ENCODE assay signal across 25 cellular contexts in the genomic region with DNA sequence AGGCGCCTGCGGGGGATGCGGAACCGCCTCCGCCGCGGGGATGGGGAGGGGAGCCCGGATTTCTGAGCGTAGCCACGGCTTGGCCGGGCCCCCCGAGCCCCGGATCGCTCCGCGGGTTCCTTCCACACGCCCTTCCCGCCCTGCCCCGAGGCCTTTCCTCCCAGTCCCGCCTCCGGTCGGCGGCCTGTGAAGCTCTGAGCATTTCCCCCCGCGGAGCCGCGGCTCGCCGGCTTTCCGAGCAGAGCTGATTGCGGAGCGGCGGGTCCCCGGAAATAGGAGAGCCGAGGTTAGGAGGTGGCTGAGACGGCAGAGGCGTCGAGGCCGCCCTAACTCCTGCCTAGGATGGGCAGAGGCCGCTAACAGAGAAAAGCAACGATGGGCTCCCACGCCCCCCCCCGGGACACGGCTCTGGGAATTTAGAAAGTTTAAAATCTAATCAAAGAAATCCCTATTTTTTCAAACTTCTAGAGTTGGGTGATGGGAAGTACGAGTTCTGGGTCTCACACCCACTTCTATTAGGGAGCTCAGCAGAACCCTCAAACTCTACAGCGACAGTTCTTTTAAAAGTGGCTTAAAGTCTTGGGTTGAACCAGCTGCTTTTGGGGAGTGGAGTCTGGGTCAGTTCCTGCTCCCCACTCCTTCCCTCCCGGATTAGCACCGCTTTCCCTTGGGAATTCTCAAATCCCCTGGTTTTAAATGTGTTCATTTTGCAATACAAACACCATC. TPM values are rescaled to one million over a fixed set of nuclear protein-coding genes. Genes with fewer than 3 reads are reported as not detected.
DNase-seq lines count a peak whose midpoint lies in the region; ATAC-seq and TF ChIP-seq lines count a peak whose summit lies in the region.
"Had no signal": no experiment of that assay in that cellular context is flagged by ENCODE, and none has a peak within 500 bp of the region (broad histone marks: within the 10 kb centered on the region; RNA-seq: fewer than 3 reads in every experiment).

No MANE protein-coding gene starts in this region.

- WGBS in right cardiac atrium = 6% methylated on average over 48 of the region's 48 CpGs

- DNase-seq in right cardiac atrium (peak in 2 of 3 donors; percentile 13 to 33), right atrium auricular region (ENCODE audit: low spot score) (no peak), NT2/D1 (ENCODE audit: low read depth, low spot score) (no peak), memory B cell (ENCODE audit: low spot score in 2 of 2) (no peak), NCI-H1105 treated with DMSO at 0.1 percent for 48 hours (lab: John Stamatoyannopoulos, UW) (no peak), type B pancreatic cell (ENCODE audit: extremely low spot score, unreplicated experiment) (no peak)
- DNase-seq: activated effector memory CD4-positive, alpha-beta T cell treated with anti-CD3 and anti-CD28 coated beads, Interleukin-2, amount 50 U/mL, for 16 hours; AML-193; amygdala; Calu3; caudate nucleus; effector CD4-positive, alpha-beta T cell; immature natural killer cell; KG1; left ventricle myocardium inferior; NCI-H187 treated with DMSO at 0.1 percent for 48 hours; NCI-H510A; SHP77; transverse colon had no signal

- ATAC-seq in right cardiac atrium (no peak), memory B cell (ENCODE audit: low read depth) (no peak), HG03442 (IDR thresholded peaks at IDR 0.05; ENCODE audit: unreplicated experiment) (no peak)

- H3K27ac Mint-ChIP-seq in memory B cell (peak overlapping the region; percentile 6), type B pancreatic cell (no peak overlapping the region)
- H3K27ac Mint-ChIP-seq: immature natural killer cell; stimulated activated naive CD8-positive, alpha-beta T cell treated with anti-CD3 and anti-CD28 coated beads, Interleukin-15, Interleukin-2, amounts not matched to agents 100 ng/mL and 50 ng/mL, for 24 hours had no signal

- H3K27me3 Mint-ChIP-seq in memory B cell = peaks cover 31% of the 10 kb centered on the region
- H3K27me3 Mint-ChIP-seq in type B pancreatic cell = peaks cover 84% of the 10 kb centered on the region

- no peak overlapping the region for H3K27ac ChIP-seq in right cardiac atrium (ENCODE audit: low read length)
- no peak overlapping the region for H3K27ac ChIP-seq in right atrium auricular region
- H3K27ac ChIP-seq: esophagus muscularis mucosa, left ventricle myocardium inferior, transverse colon had no signal

- H3K36me3 ChIP-seq in right atrium auricular region = no peaks in the 10 kb centered on the region
- H3K36me3 ChIP-seq in NT2/D1 (ENCODE audit: insufficient read depth, insufficient read length, low read length) = no peaks in the 10 kb centered on the region
- H3K36me3 ChIP-seq: transverse colon had no signal

- H3K27me3 ChIP-seq in right cardiac atrium (ENCODE audit: control insufficient read depth, insufficient read depth) (no peaks in the 10 kb centered on the region), right atrium auricular region (peaks cover 39 to 73% of the 10 kb centered on the region in 2 donors), NT2/D1 (ENCODE audit: insufficient read depth, insufficient read length) (peaks cover 91% of the 10 kb centered on the region)

- H3K4me3 ChIP-seq in right cardiac atrium (ENCODE audit: low read length) = no peak overlapping the region
- H3K4me3 ChIP-seq in right atrium auricular region = peak overlapping the region in 1 of 2 donors; percentile 20
- H3K4me3 ChIP-seq in NT2/D1 (ENCODE audit: insufficient read length, low read depth) = peak overlapping the region; percentile 11
- H3K4me3 ChIP-seq: left ventricle myocardium inferior had no signal

- H3K36me3 Mint-ChIP-seq in memory B cell = peaks cover 2% of the 10 kb centered on the region
- H3K36me3 Mint-ChIP-seq in type B pancreatic cell = peaks cover 3% of the 10 kb centered on the region

- H3K4me3 Mint-ChIP-seq in memory B cell = no peak overlapping the region
- no peak overlapping the region for H3K4me3 Mint-ChIP-seq in type B pancreatic cell
- H3K4me3 Mint-ChIP-seq: immature natural killer cell; stimulated activated naive CD8-positive, alpha-beta T cell treated with anti-CD3 and anti-CD28 coated beads, Interleukin-15, Interleukin-2, amounts not matched to agents 100 ng/mL and 50 ng/mL, for 24 hours had no signal

- H3K9me3 ChIP-seq in right cardiac atrium (ENCODE audit: control insufficient read depth, low read length) (no peaks in the 10 kb centered on the region), right atrium auricular region (no peaks in the 10 kb centered on the region), NT2/D1 (ENCODE audit: insufficient read depth, low read length) (peaks cover 6% of the 10 kb centered on the region; the same call in 1 of the 2 replicates)
- H3K9me3 ChIP-seq: esophagus muscularis mucosa, left ventricle myocardium inferior, transverse colon had no signal

- H3K4me1 Mint-ChIP-seq in memory B cell (peaks cover 10% of the 10 kb centered on the region), type B pancreatic cell (ENCODE audit: unreplicated experiment) (peaks cover 5% of the 10 kb centered on the region)

- TF ChIP-seq CTCF in right atrium auricular region (IDR thresholded peaks at IDR 0.05) (no peak), type B pancreatic cell (conservative IDR thresholded peaks at IDR 0.05) (no peak)

- peaks cover 3% of the 10 kb centered on the region for H3K9me3 Mint-ChIP-seq in memory B cell
- no peaks in the 10 kb centered on the region for H3K9me3 Mint-ChIP-seq in type B pancreatic cell
- H3K9me3 Mint-ChIP-seq: immature natural killer cell; stimulated activated naive CD8-positive, alpha-beta T cell treated with anti-CD3 and anti-CD28 coated beads, Interleukin-15, Interleukin-2, amounts not matched to agents 100 ng/mL and 50 ng/mL, for 24 hours had no signal

- H3K4me1 ChIP-seq in right cardiac atrium (ENCODE audit: control insufficient read depth, insufficient read depth, low read length) (no peaks in the 10 kb centered on the region), right atrium auricular region (peaks cover 0 to 29% of the 10 kb centered on the region in 2 donors), NT2/D1 (ENCODE audit: insufficient read depth, insufficient read length) (no peaks in the 10 kb centered on the region)

- intact Hi-C loops in right cardiac atrium (cut with DNase I) = no loop called here

- no peak overlapping the region for H3K9ac ChIP-seq in NT2/D1 (ENCODE audit: insufficient read length, low read depth)

RNA-seq across cellular contexts. Expression of a gene that starts 5.9 kb away (rescaled TPM):
- total RNA-seq in right cardiac atrium (under 1 TPM in 1 of 4 donors, not detected in 3; 0.21 TPM), right atrium auricular region (not detected), type B pancreatic cell (ENCODE audit: low replicate concordance) (1.6 and 6.0 TPM in 2 replicates)
- polyA plus RNA-seq in right cardiac atrium = not detected
- total RNA-seq: Calu3, esophagus muscularis mucosa, glomerular endothelial cell, mucosa of gallbladder, omental fat pad, transverse colon had no signal
- polyA plus RNA-seq: immature natural killer cell had no signal

Comparison
In these comparisons a context has a peak if more than half of its experiments do, and no peak if none do; other contexts are left out.
1. DNase-seq: peak in right cardiac atrium (2 of 3); none in right atrium auricular region (single experiment), NT2/D1 (single experiment), memory B cell (0 of 2), NCI-H1105 treated with DMSO at 0.1 percent for 48 hours (single experiment) and type B pancreatic cell (single experiment).